34 cellular contexts compared by ENCODE assay signal in the genomic region with DNA sequence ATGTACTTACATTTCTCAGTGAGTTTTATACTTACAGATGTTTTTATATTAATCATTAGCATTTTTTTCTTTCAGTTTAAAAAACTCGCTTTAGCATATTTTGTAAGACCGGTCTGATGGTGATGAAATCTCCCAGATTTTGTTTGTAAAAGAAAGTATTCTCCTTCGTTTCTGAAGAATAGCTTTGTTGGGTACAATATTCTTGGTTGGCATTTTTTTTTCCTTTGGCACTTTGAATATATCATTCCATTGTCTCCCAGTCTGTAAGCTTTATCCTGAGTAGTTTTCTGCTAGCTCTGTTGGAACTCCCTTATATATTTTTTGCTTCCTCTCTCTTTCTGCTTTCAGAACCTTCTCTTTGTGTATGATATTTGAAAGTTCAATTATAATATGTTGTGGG.
DNase-seq lines count a peak whose midpoint lies in the region; ATAC-seq, FAIRE-seq and TF ChIP-seq lines count a peak whose summit lies in the region.
"Had no signal": no experiment of that assay in that cellular context is flagged by ENCODE, and none has a peak within 500 bp of the region (broad histone marks: within the 10 kb centered on the region; RNA-seq: fewer than 3 reads in every experiment).

No MANE protein-coding gene starts in this region.

- TF ChIP-seq POLR2A in H54 (IDR thresholded peaks at IDR 0.05; ENCODE audit: low read depth, low read length) = no peak

- H3K36me3 ChIP-seq in HEK293 (ENCODE audit: control insufficient read depth in 2 of 2, insufficient read depth in 1 of 2, low read length in 2 of 2) = no peaks in the 10 kb centered on the region
- H3K36me3 ChIP-seq: BE2C; BLaER1; BLaER1 treated with 17β-estradiol and CSF1 and Interleukin-3, amounts not matched to agents 10 nM and 100 nM had no signal

- no peaks in the 10 kb centered on the region for H3K4me1 ChIP-seq in HEK293 (ENCODE audit: control insufficient read depth, insufficient read depth, low read length)
- H3K4me1 ChIP-seq: A549; BE2C; BLaER1; BLaER1 treated with 17β-estradiol and CSF1 and Interleukin-3, amounts not matched to agents 10 nM and 100 nM; Caco-2 had no signal

- H3K27ac Mint-ChIP-seq in T-cell = no peak overlapping the region
- H3K27ac Mint-ChIP-seq: B cell; CD14-positive monocyte; CD4-positive, alpha-beta memory T cell; CD4-positive, alpha-beta T cell; CD8-positive, alpha-beta memory T cell; CD8-positive, alpha-beta T cell had no signal

- H3K4me3 ChIP-seq in HEK293 (ENCODE audit: low read depth, low read length) = no peak overlapping the region
- H3K4me3 ChIP-seq: A549; BLaER1; BLaER1 treated with 17β-estradiol and CSF1 and Interleukin-3, amounts not matched to agents 10 nM and 100 nM had no signal

- H3K27me3 Mint-ChIP-seq in T-cell = no peaks in the 10 kb centered on the region
- H3K27me3 Mint-ChIP-seq: B cell; CD4-positive, alpha-beta memory T cell; CD4-positive, alpha-beta T cell; CD4-positive, CD25-positive, alpha-beta regulatory T cell had no signal

- peak; percentile 15 for FAIRE-seq in H54 (lab: Jason Lieb, UNC)
- peak; percentile 89 for FAIRE-seq in islet of Langerhans (lab: Jason Lieb, UNC)
- FAIRE-seq: A549, D721Med had no signal

- CTCF ChIA-PET in HEK293 (lab: Yijun Ruan, JAX) = interaction anchor here (0.6 to 0.7 kb wide), 2 partner anchors 150 to 966 kb away, joined by 3 read pairs; no protein-coding TSS in a partner anchor
- CTCF ChIA-PET in T-cell (lab: Charles Lee) = no interaction called here

- H3K9me3 Mint-ChIP-seq in T-cell = peaks cover 18 to 20% (median 19%) of the 10 kb centered on the region in 3 donors

- no peaks in the 10 kb centered on the region for H3K9me3 ChIP-seq in HEK293 (ENCODE audit: control insufficient read depth, insufficient read depth, low read depth, low read length)
- H3K9me3 ChIP-seq: A549, Caco-2 had no signal

- DNase-seq in H54 (ENCODE audit: insufficient read length, low spot score) (no peak), NAMALWA (ENCODE audit: low spot score) (no peak), T-cell (no peak)
- DNase-seq in activated T-cell treated with anti-CD3 and anti-CD28 coated beads, Interleukin-2, amount 50 U/mL, for 48 hours = no peak
- DNase-seq: 8988T; ACHN; AML-193; BE2C; C1 segment of cervical spinal cord; Caco-2; Calu3; CD4-positive, alpha-beta memory T cell; CD4-positive, alpha-beta T cell; CD4-positive, CD25-positive, alpha-beta regulatory T cell; CD8-positive, alpha-beta memory T cell; CD8-positive, alpha-beta T cell; COR-L47; DMS 273 treated with DMSO at 0.1 percent for 48 hours; DMS153; DMS53; DMS79; DMS79 treated with DMSO at 0.1 percent for 48 hours; DND-41; EL had no signal

- no peak for ATAC-seq in T-cell (replicated peaks in 1 of 4)
- ATAC-seq: A549; CD8-positive, alpha-beta T cell had no signal

- no peak overlapping the region for H3K27ac ChIP-seq in HEK293 (ENCODE audit: extremely low read depth, low read depth, low read length)
- H3K27ac ChIP-seq: 22Rv1; A549; BLaER1; BLaER1 treated with 17β-estradiol and CSF1 and Interleukin-3, amounts not matched to agents 10 nM and 100 nM; C4-2B had no signal

- no peak for TF ChIP-seq CTCF in HEK293 (tag by site-specific recombination; IDR thresholded peaks at IDR 0.05)

- H3K36me3 Mint-ChIP-seq in T-cell = peaks cover 5% of the 10 kb centered on the region
- H3K36me3 Mint-ChIP-seq: CD14-positive monocyte; CD4-positive, alpha-beta memory T cell; CD4-positive, CD25-positive, alpha-beta regulatory T cell; CD8-positive, alpha-beta memory T cell; CD8-positive, alpha-beta T cell had no signal

- no peaks in the 10 kb centered on the region for H3K4me1 Mint-ChIP-seq in T-cell
- H3K4me1 Mint-ChIP-seq: B cell; CD14-positive monocyte; CD4-positive, alpha-beta memory T cell; CD4-positive, CD25-positive, alpha-beta regulatory T cell; CD8-positive, alpha-beta memory T cell had no signal

- POLR2A ChIA-PET in HEK293 (lab: Yijun Ruan, JAX) (no interaction called here), T-cell (lab: Charles Lee) (interaction anchor here in 1 of 2 donors (0.6 kb wide), 1 partner anchor 982 kb away, joined by 11 read pairs; no protein-coding TSS in a partner anchor)

- H3K4me3 Mint-ChIP-seq in T-cell = no peak overlapping the region
- H3K4me3 Mint-ChIP-seq: B cell; CD14-positive monocyte; CD4-positive, alpha-beta memory T cell; CD4-positive, alpha-beta T cell; CD4-positive, CD25-positive, alpha-beta regulatory T cell; CD8-positive, alpha-beta memory T cell; CD8-positive, alpha-beta T cell had no signal

TF ChIP-seq in HEK293, 187 proteins besides CTCF, POLR2A, EP300 and RAD21:
- TF ChIP-seq SETDB1 (IDR thresholded peaks at IDR 0.05; ENCODE audit: insufficient read length, low read length) = peak; percentile 96
- no peak for TF ChIP-seq TRIM28 (IDR thresholded peaks at IDR 0.05; ENCODE audit: borderline replicate concordance, low read length)
- no peak for TF ChIP-seq ZNF292 (tag by site-specific recombination; IDR thresholded peaks at IDR 0.05; ENCODE audit: borderline replicate concordance, low read depth)
- no peak for TF ChIP-seq MZF1 (tag by site-specific recombination; IDR thresholded peaks at IDR 0.05; ENCODE audit: borderline replicate concordance)
- no peak for TF ChIP-seq ZNF658 (tag by site-specific recombination; IDR thresholded peaks at IDR 0.05)
